11 cellular contexts compared by ENCODE assay signal in the genomic region with DNA sequence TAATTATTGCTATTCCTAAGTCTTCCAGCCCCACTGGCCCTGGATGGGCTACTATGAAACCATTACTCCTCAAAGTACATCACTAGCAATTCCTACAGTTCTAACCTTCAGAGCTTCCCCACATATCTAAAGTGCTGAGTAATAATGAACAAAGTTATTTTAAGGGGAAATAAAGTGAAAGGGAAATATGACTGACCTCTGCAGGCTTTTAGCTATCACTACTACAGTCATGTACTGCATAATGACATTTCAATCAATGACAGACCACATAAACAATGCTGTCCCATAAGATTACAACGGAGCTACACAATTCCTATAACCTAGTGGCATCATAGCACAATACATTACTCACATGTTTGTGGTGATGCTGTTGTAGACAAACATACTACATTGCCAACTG. TPM values are rescaled to one million over a fixed set of nuclear protein-coding genes. Genes with fewer than 3 reads are reported as not detected.
DNase-seq lines count a peak whose midpoint lies in the region; ATAC-seq and TF ChIP-seq lines count a peak whose summit lies in the region.
"Had no signal": no experiment of that assay in that cellular context is flagged by ENCODE, and none has a peak within 500 bp of the region (broad histone marks: within the 10 kb centered on the region; RNA-seq: fewer than 3 reads in every experiment).

No MANE protein-coding gene starts in this region.

- DNase-seq in GM10248 (ENCODE audit: extremely low spot score) (no peak), LHCN-M2 (ENCODE audit: low read depth) (peak; percentile 64), fibroblast of villous mesenchyme (ENCODE audit: low read depth) (peak; percentile 55), NCI-H345 treated with DMSO at 0.1 percent for 48 hours (lab: John Stamatoyannopoulos, UW; ENCODE audit: unreplicated experiment) (no peak), omental fat pad (ENCODE audit: low spot score) (no peak), NCI-H526 (lab: John Stamatoyannopoulos, UW) (no peak)
- DNase-seq in activated CD4-positive, alpha-beta T cell treated with anti-CD3 and anti-CD28 coated beads, Interleukin-2, amount 50 U/mL, for 48 hours: no peak
- DNase-seq: activated B cell treated with CpG ODN at 0.5 μM for 24 hours; effector CD4-positive, alpha-beta T cell; upper lobe of left lung had no signal

- peak; percentile 8 for TF ChIP-seq CTCF in GM10248 (IDR thresholded peaks at IDR 0.05; ENCODE audit: control extremely low read depth, extremely low read depth, low read depth, missing control alignments)
- peak; percentile 23 for TF ChIP-seq CTCF in fibroblast of villous mesenchyme (IDR thresholded peaks at IDR 0.05; ENCODE audit: insufficient read depth, low read depth, low read length)
- no peak for TF ChIP-seq CTCF in omental fat pad (IDR thresholded peaks at IDR 0.05)

- H3K4me3 ChIP-seq in fibroblast of villous mesenchyme (ENCODE audit: low read depth, low read length): no peak overlapping the region
- H3K4me3 ChIP-seq: upper lobe of left lung had no signal

- CTCF ChIA-PET in GM10248 (lab: Yijun Ruan, JAX): interaction anchor here (1.0 to 4.5 kb wide), 20 partner anchors 8 to 455 kb away, joined by 3 to 42 read pairs (median 6); no protein-coding TSS in a partner anchor

- ATAC-seq in GM21723 (IDR thresholded peaks at IDR 0.05; ENCODE audit: unreplicated experiment) (peak; percentile 68), omental fat pad (ENCODE audit: low FRiP score) (no peak)

- POLR2A ChIA-PET in GM10248 (lab: Yijun Ruan, JAX): no interaction called here

RNA-seq across cellular contexts. Expression of a gene that starts 22.1 kb away (rescaled TPM):
- total RNA-seq in LHCN-M2 (2014; rRNA removed): 15.2 and 16.4 TPM in 2 replicates
- 2.6 TPM for polyA plus RNA-seq in LHCN-M2 (2012)
- 18.4 and 32.0 TPM in 2 replicates for total RNA-seq in fibroblast of villous mesenchyme
- total RNA-seq in omental fat pad: 10 to 100 TPM in 3 of 4 donors, 1 to 10 TPM in 1; 6.6 to 13.6 (median 11.9) TPM

RNA-seq across cellular contexts. Expression of a gene that starts 32.5 kb away (rescaled TPM):
- total RNA-seq in LHCN-M2 (2014; rRNA removed) (70.1 and 76.5 TPM in 2 replicates), fibroblast of villous mesenchyme (19.6 and 43.6 TPM in 2 replicates), omental fat pad (1 to 10 TPM in 2 of 4 donors, under 1 TPM in 2; under 0.01 to 3.2 (median 1.7) TPM)
- 4.8 TPM for polyA plus RNA-seq in LHCN-M2 (2012)

Comparison
In these comparisons a context has a peak if more than half of its experiments do, and no peak if none do; other contexts are left out.
1. DNase-seq: peak in LHCN-M2 (single experiment) and fibroblast of villous mesenchyme (single experiment); none in GM10248 (single experiment), NCI-H345 treated with DMSO at 0.1 percent for 48 hours (single experiment), omental fat pad (single experiment), NCI-H526 (0 of 2) and activated CD4-positive, alpha-beta T cell treated with anti-CD3 and anti-CD28 coated beads, Interleukin-2, amount 50 U/mL, for 48 hours (0 of 2).
2. CTCF ChIP-seq: peak in GM10248 (single experiment) and fibroblast of villous mesenchyme (single experiment); none in omental fat pad (0 of 3).